In the genomic region with DNA sequence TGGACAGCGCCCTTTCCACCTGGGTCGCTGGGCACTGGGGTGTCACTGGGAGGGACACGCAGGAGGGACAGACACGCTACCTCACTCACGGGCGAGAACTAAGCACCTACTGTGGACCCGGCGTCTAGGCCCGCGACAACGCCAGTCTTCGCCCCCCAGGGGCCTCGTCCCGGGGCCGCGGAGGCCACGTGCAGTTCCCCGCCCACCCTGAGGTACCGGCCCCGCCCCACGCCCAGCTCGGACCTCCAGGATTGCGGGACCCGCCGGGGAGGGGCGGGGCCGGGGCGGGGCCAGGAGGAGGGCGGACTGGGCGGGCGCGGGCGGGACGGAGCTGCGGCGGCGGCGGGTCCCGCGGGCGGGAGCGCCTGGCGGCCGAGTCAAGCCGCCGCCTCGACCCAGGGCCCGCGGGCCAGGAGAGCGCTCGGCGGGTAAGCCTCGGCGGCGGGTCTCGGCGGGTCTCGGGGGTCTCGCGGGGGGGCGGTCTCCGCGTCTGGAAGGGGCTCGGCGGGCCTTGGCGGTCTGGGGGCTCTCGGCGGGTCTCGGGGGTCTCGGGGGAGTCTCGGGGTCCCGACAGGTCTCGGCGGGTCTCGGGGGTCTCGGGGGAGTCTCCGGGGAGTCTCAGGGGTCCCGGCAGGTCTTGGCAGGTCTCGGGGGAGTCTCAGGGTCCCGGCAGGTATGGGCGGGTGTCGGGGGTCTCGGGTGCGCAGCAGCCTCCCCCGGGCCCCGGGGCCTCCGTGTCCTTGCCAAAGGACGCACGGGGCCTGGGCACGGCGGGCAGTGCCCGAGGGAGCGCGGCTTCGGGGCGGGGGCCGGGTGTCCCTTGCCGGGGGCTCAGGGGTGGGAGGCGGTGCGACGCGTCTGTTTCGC, we compare ENCODE assay signal across 8 cellular contexts. TPM values are rescaled to one million over a fixed set of nuclear protein-coding genes. Genes with fewer than 3 reads are reported as not detected.
DNase-seq lines count a peak whose midpoint lies in the region; ATAC-seq and TF ChIP-seq lines count a peak whose summit lies in the region.

Gene SH3BP2 (plus strand): TSS at position 375 of the 867 bp plus-strand sequence. CDS start 27,533 bp downstream, outside the sequence.

- no CpG with 5 or more reads among the region's 103 CpGs for WGBS in gastroesophageal sphincter (ENCODE audit: low coverage in 1 of 2), 2 donors

- H3K4me3 ChIP-seq in AG09309 (ENCODE audit: control insufficient read depth, low read depth, low read length), result peak within 1 kb of the TSS; percentile 63
- H3K4me3 ChIP-seq in OCI-LY7 (ENCODE audit: low read depth, low read length, poor library complexity, severe bottlenecking), result peak within 1 kb of the TSS; percentile 22
- H3K4me3 ChIP-seq in gastroesophageal sphincter, result peak within 1 kb of the TSS; percentile 47 to 82
- H3K4me3 ChIP-seq in neural progenitor cell, result peak within 1 kb of the TSS; percentile 52

- peak within 1 kb of the TSS; percentile 82 for H3K27ac Mint-ChIP-seq in activated naive CD4-positive, alpha-beta T cell treated with anti-CD3 and anti-CD28 coated beads for 36 hours
- H3K27ac Mint-ChIP-seq in neural progenitor cell, result no peak within 1 kb of the TSS

- peaks cover 15% of the 10 kb centered on the region for H3K4me1 ChIP-seq in OCI-LY7 (ENCODE audit: insufficient read depth, low read length, poor library complexity, severe bottlenecking)
- H3K4me1 ChIP-seq in gastroesophageal sphincter, result peaks cover 0 to 75% (median 45%) of the 10 kb centered on the region in 3 donors
- H3K4me1 ChIP-seq in neural progenitor cell, result no peaks in the 10 kb centered on the region

- H3K9me2 ChIP-seq in OCI-LY7 (ENCODE audit: insufficient read depth, low read length), result no peaks in the 10 kb centered on the region

- peak in 1 of 2 donors; percentile 19 for TF ChIP-seq POLR2A in gastroesophageal sphincter (IDR thresholded peaks at IDR 0.05)

- H3K27ac ChIP-seq in OCI-LY7 (ENCODE audit: low read depth, low read length, poor library complexity, severe bottlenecking), result no peak within 1 kb of the TSS
- H3K27ac ChIP-seq in gastroesophageal sphincter, result peak within 1 kb of the TSS in 3 of 4 donors; percentile 77 to 83 (median 80)
- no peak within 1 kb of the TSS for H3K27ac ChIP-seq in neural progenitor cell

- peak; percentile 42 for ATAC-seq in GM21529 (IDR thresholded peaks at IDR 0.05; ENCODE audit: unreplicated experiment)
- peak; percentile 83 for ATAC-seq in gastroesophageal sphincter
- no peak for ATAC-seq in HG02610 (IDR thresholded peaks at IDR 0.05; ENCODE audit: unreplicated experiment)

- peak within 1 kb of the TSS; percentile 44 for H3K4me2 ChIP-seq in OCI-LY7 (ENCODE audit: low read length)
- peak within 1 kb of the TSS; percentile 82 for H3K4me2 ChIP-seq in neural progenitor cell

- H3K9me3 ChIP-seq in OCI-LY7 (ENCODE audit: low read length), result no peaks in the 10 kb centered on the region
- no peaks in the 10 kb centered on the region for H3K9me3 ChIP-seq in gastroesophageal sphincter
- no peaks in the 10 kb centered on the region for H3K9me3 ChIP-seq in neural progenitor cell (ENCODE audit: low read depth)

- POLR2A ChIA-PET in OCI-LY7 (lab: Charles Lee), result no interaction called here

- TF ChIP-seq CTCF in AG09309 (IDR thresholded peaks at IDR 0.05; ENCODE audit: control insufficient read depth, insufficient read depth, low read depth, low read length, missing control alignments), result no peak
- no peak for TF ChIP-seq CTCF in OCI-LY7 (conservative IDR thresholded peaks at IDR 0.05; ENCODE audit: low read length)
- peak in 1 of 4 experiments; percentile 10 for TF ChIP-seq CTCF in gastroesophageal sphincter (IDR thresholded peaks at IDR 0.05)
- TF ChIP-seq CTCF in neural progenitor cell (IDR thresholded peaks at IDR 0.05), result no peak

- H3K36me3 Mint-ChIP-seq in activated naive CD4-positive, alpha-beta T cell treated with anti-CD3 and anti-CD28 coated beads for 36 hours (ENCODE audit: low read depth), result no peaks in the 10 kb centered on the region
- H3K36me3 Mint-ChIP-seq in neural progenitor cell, result no peaks in the 10 kb centered on the region

- intact Hi-C loops in OCI-LY7 (cut with micrococcal nuclease; ENCODE audit: unreplicated experiment), result no loop called here
- intact Hi-C loops in activated naive CD4-positive, alpha-beta T cell treated with anti-CD3 and anti-CD28 coated beads for 36 hours (cut with micrococcal nuclease), result no loop called here

- H3K9me3 Mint-ChIP-seq in activated naive CD4-positive, alpha-beta T cell treated with anti-CD3 and anti-CD28 coated beads for 36 hours, result no peaks in the 10 kb centered on the region
- H3K9me3 Mint-ChIP-seq in neural progenitor cell, result no peaks in the 10 kb centered on the region

- no TSS peak for BruUV-seq in OCI-LY7 (replicated peaks; lab: Mats Ljungman, UMichigan)

- H3K4me1 Mint-ChIP-seq in activated naive CD4-positive, alpha-beta T cell treated with anti-CD3 and anti-CD28 coated beads for 36 hours (ENCODE audit: low read depth), result peaks cover 36% of the 10 kb centered on the region
- H3K4me1 Mint-ChIP-seq in neural progenitor cell, result peaks cover 10% of the 10 kb centered on the region

- CTCF ChIA-PET in OCI-LY7 (lab: Charles Lee; ENCODE audit: unreplicated experiment), result interaction anchor here (0.5 kb wide), 1 partner anchor 57 kb away, joined by 4 read pairs; no protein-coding TSS in a partner anchor
- CTCF ChIA-PET in activated naive CD4-positive, alpha-beta T cell treated with anti-CD3 and anti-CD28 coated beads for 36 hours (lab: Charles Lee), result no interaction called here

- H3K36me3 ChIP-seq in OCI-LY7 (ENCODE audit: insufficient read depth, low read length) (no peaks in the 10 kb centered on the region), gastroesophageal sphincter (no peaks in the 10 kb centered on the region), neural progenitor cell (no peaks in the 10 kb centered on the region)

- no peaks in the 10 kb centered on the region for H4K20me1 ChIP-seq in OCI-LY7 (ENCODE audit: insufficient read depth, low read length)
- no peaks in the 10 kb centered on the region for H4K20me1 ChIP-seq in neural progenitor cell (ENCODE audit: low read depth)

- H3F3A ChIP-seq in neural progenitor cell (ENCODE audit: low read depth), result peaks cover 5% of the 10 kb centered on the region

- DNase-seq in AG09309 (ENCODE audit: low read depth) (no peak), OCI-LY7 (ENCODE audit: low spot score) (peak; percentile 48), neural progenitor cell (ENCODE audit: low spot score) (peak; percentile 88), ureter (ENCODE audit: low spot score) (peak; percentile 83)
- DNase-seq in activated naive CD4-positive, alpha-beta T cell treated with anti-CD3 and anti-CD28 coated beads for 36 hours, result peak; percentile 60

- H3K27me3 Mint-ChIP-seq in activated naive CD4-positive, alpha-beta T cell treated with anti-CD3 and anti-CD28 coated beads for 36 hours (ENCODE audit: low read depth), result no peaks in the 10 kb centered on the region
- peaks cover 14% of the 10 kb centered on the region for H3K27me3 Mint-ChIP-seq in neural progenitor cell (ENCODE audit: insufficient read depth, low read depth)

- peak within 1 kb of the TSS; percentile 87 for H3K4me3 Mint-ChIP-seq in activated naive CD4-positive, alpha-beta T cell treated with anti-CD3 and anti-CD28 coated beads for 36 hours
- H3K4me3 Mint-ChIP-seq in neural progenitor cell, result peak within 1 kb of the TSS; percentile 86

- no peak for TF ChIP-seq EP300 in gastroesophageal sphincter (IDR thresholded peaks at IDR 0.05)

- H2AFZ ChIP-seq in OCI-LY7 (ENCODE audit: low read length) (no peak within 1 kb of the TSS), neural progenitor cell (replicated peaks) (no peak within 1 kb of the TSS)

- H3K9ac ChIP-seq in neural progenitor cell, result no peak within 1 kb of the TSS

- no peaks in the 10 kb centered on the region for H3K27me3 ChIP-seq in gastroesophageal sphincter
- peaks cover 32% of the 10 kb centered on the region for H3K27me3 ChIP-seq in neural progenitor cell

- no peaks in the 10 kb centered on the region for H3K79me2 ChIP-seq in OCI-LY7 (ENCODE audit: insufficient read depth, low read depth, low read length)
- no peaks in the 10 kb centered on the region for H3K79me2 ChIP-seq in neural progenitor cell (ENCODE audit: low read depth)

RNA-seq across cellular contexts. Expression of gene SH3BP2, which starts in this region (rescaled TPM):
- total RNA-seq in OCI-LY7 (2014; rRNA removed; shearing (Covaris generic)), result 6.9 and 10.9 TPM in 2 replicates
- total RNA-seq in OCI-LY7 (2022) (23.8 and 31.6 TPM in 2 replicates), gastroesophageal sphincter (10 to 100 TPM; 26.8 to 36.4 (median 29.3) TPM), neural progenitor cell (ENCODE audit: low replicate concordance) (11.8 and 30.8 TPM in 2 replicates), ureter (109 TPM)
- total RNA-seq in activated naive CD4-positive, alpha-beta T cell treated with anti-CD3 and anti-CD28 coated beads for 36 hours, result 10 to 100 TPM; 45.7 to 47.4 TPM

Comparison
In these comparisons a context has a peak if more than half of its experiments do, and no peak if none do; other contexts are left out.
1. H3K27ac ChIP-seq: peak in gastroesophageal sphincter (3 of 4); none in OCI-LY7 (single experiment) and neural progenitor cell (single experiment).
2. Peak in every context shown above with its lines, with median percentiles within 50 percentile points of each other: H3K4me3 ChIP-seq.